ENCODE assay signal across 17 cellular contexts in the genomic region with DNA sequence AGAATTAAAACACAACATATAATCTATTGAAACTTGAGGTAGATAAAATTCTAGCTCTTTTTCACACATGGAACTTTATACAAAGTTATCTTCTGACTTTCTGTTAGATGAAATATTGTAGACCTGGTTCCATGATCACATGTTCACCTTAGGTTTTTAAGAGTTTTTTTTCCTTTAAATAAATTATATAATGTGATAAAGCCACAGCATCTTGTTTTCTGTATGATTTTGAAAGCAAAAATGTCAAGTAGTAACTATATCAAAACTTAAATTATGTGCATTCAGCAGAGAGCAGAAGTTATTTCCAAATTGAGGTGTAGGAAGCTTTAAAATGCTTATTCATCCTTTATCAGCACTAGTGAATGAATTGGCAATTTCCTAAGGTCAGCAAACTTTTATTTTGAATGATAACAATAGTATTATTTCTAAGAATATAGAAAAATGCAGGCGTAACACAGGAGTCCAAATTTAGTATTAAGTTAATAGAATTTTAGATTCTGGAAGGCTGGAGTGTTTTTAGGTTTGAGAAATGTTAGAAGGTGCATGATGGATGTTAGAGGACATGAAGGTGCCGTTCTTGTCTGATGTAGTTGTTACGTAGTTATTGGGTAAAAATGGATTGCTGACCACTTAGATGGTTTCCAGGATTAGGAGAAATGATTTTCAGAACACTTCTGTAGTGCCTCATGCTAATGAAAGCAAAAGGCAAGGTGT. TPM values are rescaled to one million over a fixed set of nuclear protein-coding genes. Genes with fewer than 3 reads are reported as not detected.
A peak's percentile ranks its signal among the peaks of the same experiment; 100 is the strongest.
DNase-seq lines count a peak whose midpoint lies in the region; ATAC-seq, FAIRE-seq and TF ChIP-seq lines count a peak whose summit lies in the region.
"Had no signal": no experiment of that assay in that cellular context is flagged by ENCODE, and none has a peak within 500 bp of the region (broad histone marks: within the 10 kb centered on the region; RNA-seq: fewer than 3 reads in every experiment).

No MANE protein-coding gene starts in this region.

- TF ChIP-seq CTCF in PC-9 (conservative IDR thresholded peaks at IDR 0.05) (no peak), spleen (IDR thresholded peaks at IDR 0.05 in 8 of 11, conservative IDR thresholded peaks at IDR 0.05 in 3 of 11) (no peak)

- H3F3A ChIP-seq in PC-9 (ENCODE audit: insufficient read depth, low read depth), result no peaks in the 10 kb centered on the region; the same call in 1 of the 2 replicates

- 48 to 83% (median 68%) methylated on average over 3 of the region's 3 CpGs for WGBS in spleen, 5 donors

- peaks cover 20% of the 10 kb centered on the region for H3K36me3 ChIP-seq in PC-9 (ENCODE audit: low read depth)
- peaks cover 0 to 6% (median 4%) of the 10 kb centered on the region in 6 donors for H3K36me3 ChIP-seq in spleen

- DNase-seq in GM12891 (ENCODE audit: insufficient read length, low spot score) (no peak), PC-9 (no peak), erythroblast (lab: John Stamatoyannopoulos, UW) (peak; percentile 75 to 79), spleen (no peak), NCI-H2081 (lab: John Stamatoyannopoulos, UW) (no peak)
- DNase-seq: DND-41, NCI-H1417 treated with DMSO at 0.1 percent for 48 hours, NCI-H1930, NCI-H2171 treated with DMSO at 0.1 percent for 48 hours, NCI-H446 treated with DMSO at 0.1 percent for 48 hours, SJCRH30 had no signal

- CTCF ChIA-PET in PC-9 (lab: Charles Lee), result no interaction called here

- H3K79me2 ChIP-seq in PC-9 (ENCODE audit: low read depth), result peaks cover 99% of the 10 kb centered on the region

- no peak overlapping the region for H2AFZ ChIP-seq in PC-9

- ATAC-seq in GM19395 (IDR thresholded peaks at IDR 0.05; ENCODE audit: unreplicated experiment) (no peak), HG03097 (IDR thresholded peaks at IDR 0.05; ENCODE audit: low FRiP score, unreplicated experiment) (no peak)

- H3K9me2 ChIP-seq in PC-9 (ENCODE audit: insufficient read depth), result no peaks in the 10 kb centered on the region

- H3K4me3 ChIP-seq in PC-9 (no peak overlapping the region), spleen (no peak overlapping the region)
- H3K4me3 ChIP-seq: SJCRH30 had no signal

- TF ChIP-seq POLR2A in GM12891 (IDR thresholded peaks at IDR 0.05; ENCODE audit: low read depth, low read length) (0 out of 2 replicates have a peak, but pooled peaks have one; percentile 15), erythroblast (IDR thresholded peaks at IDR 0.05; ENCODE audit: low read length) (no peak), spleen (IDR thresholded peaks at IDR 0.05) (no peak)

- no peak overlapping the region for H3K4me2 ChIP-seq in PC-9

- H4K20me1 ChIP-seq in PC-9 (ENCODE audit: insufficient read depth), result peaks cover 53% of the 10 kb centered on the region

- H3K27me3 ChIP-seq in PC-9 (ENCODE audit: insufficient read depth, low read depth) (no peaks in the 10 kb centered on the region), spleen (replicated peaks in 1 of 7) (no peaks in the 10 kb centered on the region)
- H3K27me3 ChIP-seq: SJCRH30 had no signal

- intact Hi-C loops in PC-9 (cut with micrococcal nuclease; ENCODE audit: unreplicated experiment), result no loop called here
- intact Hi-C loops in spleen (cut with DNase I; ENCODE audit: low total_unique reads), result no loop called here

- POLR2A ChIA-PET in PC-9 (lab: Charles Lee; ENCODE audit: unreplicated experiment), result no interaction called here

- BruUV-seq in PC-9 (replicated peaks; lab: Mats Ljungman, UMichigan), result no TSS peak

- FAIRE-seq in GM12891 (lab: Jason Lieb, UNC), result no peak
- FAIRE-seq: G401.6, GM12892, H1 had no signal

- H3K4me1 ChIP-seq in PC-9 (replicated peaks; ENCODE audit: insufficient read depth) (0 out of 2 replicates have a peak, but pooled peaks cover 7% of the 10 kb centered on the region), spleen (peaks cover 0 to 91% (median 61%) of the 10 kb centered on the region in 6 donors)

- H3K27ac ChIP-seq in PC-9, result 0 out of 2 replicates have a peak overlapping the region, but pooled peaks have one; percentile 10
- peak overlapping the region in 5 of 8 donors; percentile 3 to 69 (median 53) for H3K27ac ChIP-seq in spleen
- H3K27ac ChIP-seq: RWPE1, SJCRH30 had no signal

- H3K9me3 ChIP-seq in PC-9 (ENCODE audit: insufficient read depth, low read depth) (no peaks in the 10 kb centered on the region), spleen (peaks cover 0 to 2% (median 0%) of the 10 kb centered on the region in 8 donors)
- H3K9me3 ChIP-seq: SJCRH30 had no signal

TF ChIP-seq in GM12891, 5 proteins besides CTCF, POLR2A, EP300 and RAD21:
- TF ChIP-seq POU2F2 (IDR thresholded peaks at IDR 0.05; ENCODE audit: low read depth, low read length) (no peak), SPI1 (IDR thresholded peaks at IDR 0.05; ENCODE audit: low read depth, low read length) (no peak), POLR2AphosphoS5 (IDR thresholded peaks at IDR 0.05; ENCODE audit: low read depth, low read length) (no peak), PAX5 (IDR thresholded peaks at IDR 0.05; ENCODE audit: insufficient read depth, low read length, severe bottlenecking) (no peak), TAF1 (IDR thresholded peaks at IDR 0.05; ENCODE audit: low read depth, low read length) (no peak)

RNA-seq across cellular contexts. Expression of a gene that starts 17.5 kb away (rescaled TPM):
- polyA plus RNA-seq in GM12891 (2012; ENCODE audit: low read depth, missing spikeins), result 11.0 TPM
- 32.3 and 39.9 TPM in 2 replicates for total RNA-seq in PC-9 (2021)
- 100 to 1,000 TPM in 4 of 7 donors, 10 to 100 TPM in 3; 60.5 to 131 (median 102) TPM for total RNA-seq in spleen
- 1 to 10 TPM; 6.7 to 9.8 (median 7.2) TPM for polyA plus RNA-seq in spleen

Comparison
In these comparisons a context has a peak if more than half of its experiments do, and no peak if none do; other contexts are left out.
1. DNase-seq: peak in erythroblast (2 of 2); none in GM12891 (single experiment), PC-9 (0 of 2), spleen (single experiment) and NCI-H2081 (0 of 2).